Comparison of ENCODE assay signal across 20 cellular contexts in the genomic region with DNA sequence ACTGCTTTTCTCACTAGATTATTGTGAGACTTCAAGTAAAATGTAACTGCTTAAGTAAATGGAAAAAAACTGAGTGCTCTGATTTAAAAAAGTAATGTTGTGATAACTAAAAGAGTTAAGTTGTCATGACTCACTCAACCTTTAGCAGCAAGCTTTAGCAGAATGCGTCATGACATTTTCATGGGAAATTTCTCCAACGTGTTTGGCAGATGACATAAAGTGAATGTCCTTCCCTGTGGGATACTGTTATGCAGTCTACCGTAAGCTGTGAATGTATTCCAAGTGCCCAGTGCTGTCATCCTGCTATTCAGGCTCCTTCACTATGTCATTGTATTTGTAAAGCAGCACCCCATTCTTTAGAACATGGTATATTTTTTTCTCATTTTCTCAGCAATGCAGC.
DNase-seq lines count a peak whose midpoint lies in the region; TF ChIP-seq lines count a peak whose summit lies in the region.
"Had no signal": no experiment of that assay in that cellular context is flagged by ENCODE, and none has a peak within 500 bp of the region (broad histone marks: within the 10 kb centered on the region; RNA-seq: fewer than 3 reads in every experiment).

No MANE protein-coding gene starts in this region.

- H3K27me3 ChIP-seq in Karpas-422 (ENCODE audit: low read length), result no peaks in the 10 kb centered on the region
- no peaks in the 10 kb centered on the region for H3K27me3 ChIP-seq in endodermal cell (ENCODE audit: control insufficient read depth, insufficient read depth, low read length, poor library complexity, severe bottlenecking)
- H3K27me3 ChIP-seq in neural cell (ENCODE audit: insufficient read depth, low read depth, low read length), result no peaks in the 10 kb centered on the region
- no peaks in the 10 kb centered on the region for H3K27me3 ChIP-seq in MG63

- no peak for TF ChIP-seq RAD21 in neural cell (conservative IDR thresholded peaks at IDR 0.05)

- H3K9me3 ChIP-seq in Karpas-422 (ENCODE audit: low read length) (no peaks in the 10 kb centered on the region; the same call in none of the 2 replicates), endodermal cell (ENCODE audit: control insufficient read depth, low read length) (no peaks in the 10 kb centered on the region), neural cell (ENCODE audit: low read length) (no peaks in the 10 kb centered on the region), MG63 (no peaks in the 10 kb centered on the region)
- H3K9me3 ChIP-seq: HAP-1 had no signal

- peaks cover 5% of the 10 kb centered on the region for H3K36me3 Mint-ChIP-seq in endodermal cell (ENCODE audit: low read depth)
- no peaks in the 10 kb centered on the region for H3K36me3 Mint-ChIP-seq in activated CD4-positive, alpha-beta memory T cell treated with anti-CD3 and anti-CD28 coated beads, Interleukin-2, amount 10 ng/mL, durations not matched to agents 7 days and 5 days (ENCODE audit: low read depth)
- H3K36me3 Mint-ChIP-seq: CD8-positive, alpha-beta T cell; T-cell had no signal

- peaks cover 8% of the 10 kb centered on the region for H3K9me3 Mint-ChIP-seq in endodermal cell
- H3K9me3 Mint-ChIP-seq in activated CD4-positive, alpha-beta memory T cell treated with anti-CD3 and anti-CD28 coated beads, Interleukin-2, amount 10 ng/mL, durations not matched to agents 7 days and 5 days, result peaks cover 2% of the 10 kb centered on the region
- H3K9me3 Mint-ChIP-seq: CD8-positive, alpha-beta T cell had no signal

- no peaks in the 10 kb centered on the region for H3K79me2 ChIP-seq in Karpas-422 (ENCODE audit: low read length)
- H3K79me2 ChIP-seq in neural cell (replicated peaks; ENCODE audit: insufficient read depth, low read length), result no peaks in the 10 kb centered on the region

- CTCF ChIA-PET in activated CD4-positive, alpha-beta memory T cell treated with anti-CD3 and anti-CD28 coated beads, Interleukin-2, amount 10 ng/mL, durations not matched to agents 7 days and 5 days (lab: Charles Lee), result no interaction called here

- no peaks in the 10 kb centered on the region for H3F3A ChIP-seq in neural cell (ENCODE audit: insufficient read depth, low read length, poor library complexity, severe bottlenecking)

- H4K20me1 ChIP-seq in Karpas-422 (ENCODE audit: insufficient read depth, low read depth, low read length) (no peaks in the 10 kb centered on the region), neural cell (ENCODE audit: insufficient read depth) (no peaks in the 10 kb centered on the region)

- H2AFZ ChIP-seq in Karpas-422 (ENCODE audit: low read length) (peak overlapping the region; percentile 60; the same call in 1 of the 2 replicates), neural cell (ENCODE audit: low read depth, low read length) (no peak overlapping the region)

- no peaks in the 10 kb centered on the region for H3K36me3 ChIP-seq in Karpas-422 (ENCODE audit: insufficient read depth, low read length)
- no peaks in the 10 kb centered on the region for H3K36me3 ChIP-seq in endodermal cell (ENCODE audit: control insufficient read depth, insufficient read depth, low read length)
- H3K36me3 ChIP-seq in neural cell (ENCODE audit: insufficient read depth, low read length), result no peaks in the 10 kb centered on the region
- no peaks in the 10 kb centered on the region for H3K36me3 ChIP-seq in MG63
- H3K36me3 ChIP-seq: HAP-1 had no signal

- 60 to 82% methylated on average over 1 to 3 of the region's 3 CpGs for WGBS in endodermal cell (ENCODE audit: insufficient coverage in 1 of 2, insufficient read length in 1 of 2), 2 experiments

- no peak overlapping the region for H3K4me3 Mint-ChIP-seq in endodermal cell
- no peak overlapping the region for H3K4me3 Mint-ChIP-seq in activated CD4-positive, alpha-beta memory T cell treated with anti-CD3 and anti-CD28 coated beads, Interleukin-2, amount 10 ng/mL, durations not matched to agents 7 days and 5 days
- H3K4me3 Mint-ChIP-seq: CD8-positive, alpha-beta T cell; T-cell had no signal

- H3K4me1 ChIP-seq in Karpas-422 (ENCODE audit: low read length), result no peaks in the 10 kb centered on the region
- H3K4me1 ChIP-seq in endodermal cell (ENCODE audit: control insufficient read depth, insufficient read depth, low read length), result no peaks in the 10 kb centered on the region
- H3K4me1 ChIP-seq: HAP-1 had no signal

- POLR2A ChIA-PET in activated CD4-positive, alpha-beta memory T cell treated with anti-CD3 and anti-CD28 coated beads, Interleukin-2, amount 10 ng/mL, durations not matched to agents 7 days and 5 days (lab: Charles Lee), result no interaction called here

- H3K4me2 ChIP-seq in Karpas-422 (ENCODE audit: low read depth, low read length, poor library complexity, severe bottlenecking) (no peak overlapping the region), neural cell (ENCODE audit: low read length) (no peak overlapping the region)

- H3K27ac Mint-ChIP-seq in endodermal cell, result no peak overlapping the region
- H3K27ac Mint-ChIP-seq in activated CD4-positive, alpha-beta memory T cell treated with anti-CD3 and anti-CD28 coated beads, Interleukin-2, amount 10 ng/mL, durations not matched to agents 7 days and 5 days, result no peak overlapping the region
- H3K27ac Mint-ChIP-seq: CD8-positive, alpha-beta T cell; T-cell had no signal

- H3K4me1 Mint-ChIP-seq in endodermal cell, result peaks cover 8% of the 10 kb centered on the region
- no peaks in the 10 kb centered on the region for H3K4me1 Mint-ChIP-seq in activated CD4-positive, alpha-beta memory T cell treated with anti-CD3 and anti-CD28 coated beads, Interleukin-2, amount 10 ng/mL, durations not matched to agents 7 days and 5 days
- H3K4me1 Mint-ChIP-seq: T-cell had no signal

- TF ChIP-seq EP300 in neural cell (conservative IDR thresholded peaks at IDR 0.05; ENCODE audit: poor library complexity, severe bottlenecking), result peak; percentile 97

- H3K9ac ChIP-seq in Karpas-422 (ENCODE audit: low read length) (no peak overlapping the region), endodermal cell (ENCODE audit: extremely low read depth, low read length, poor library complexity, severe bottlenecking) (no peak overlapping the region), neural cell (ENCODE audit: low read length) (no peak overlapping the region)

- no peak overlapping the region for H3K27ac ChIP-seq in Karpas-422 (ENCODE audit: low read length)
- H3K27ac ChIP-seq in endodermal cell (ENCODE audit: low read depth, low read length), result peak overlapping the region; percentile 32
- peak overlapping the region; percentile 47 for H3K27ac ChIP-seq in neural cell (ENCODE audit: low read length)

- peak; percentile 58 for DNase-seq in DMS53 (lab: John Stamatoyannopoulos, UW)
- DNase-seq in Karpas-422, result no peak
- DNase-seq in endodermal cell, result no peak
- DNase-seq in DMS153 (lab: John Stamatoyannopoulos, UW), result no peak
- no peak for DNase-seq in activated CD4-positive, alpha-beta memory T cell treated with anti-CD3 and anti-CD28 coated beads, Interleukin-2, amount 10 ng/mL, durations not matched to agents 7 days and 5 days
- DNase-seq in MG63, result no peak
- DNase-seq: 8988T; AML-193; C1 segment of cervical spinal cord; CD8-positive, alpha-beta T cell; GDM1; NCI-H1105; NCI-H146; NCI-H2029; NCI-H2227 treated with DMSO at 0.1 percent for 48 hours; NCI-H510A treated with DMSO at 0.1 percent for 48 hours; NCI-H748 treated with DMSO at 0.1 percent for 48 hours; T-cell had no signal

- no peaks in the 10 kb centered on the region for H3K9me2 ChIP-seq in Karpas-422 (replicated peaks; ENCODE audit: insufficient read depth, low read length)
- no peaks in the 10 kb centered on the region for H3K9me2 ChIP-seq in neural cell (ENCODE audit: insufficient read depth, low read length)

- TF ChIP-seq CTCF in endodermal cell (conservative IDR thresholded peaks at IDR 0.05), result no peak
- no peak for TF ChIP-seq CTCF in neural cell (IDR thresholded peaks at IDR 0.05; ENCODE audit: poor library complexity, severe bottlenecking)

- H3K4me3 ChIP-seq in Karpas-422 (ENCODE audit: low read length) (no peak overlapping the region), endodermal cell (ENCODE audit: low read length) (no peak overlapping the region), neural cell (ENCODE audit: low read length) (no peak overlapping the region), MG63 (no peak overlapping the region)
- H3K4me3 ChIP-seq: HAP-1 had no signal

- no peaks in the 10 kb centered on the region for H3K27me3 Mint-ChIP-seq in endodermal cell (ENCODE audit: insufficient read depth)
- no peaks in the 10 kb centered on the region for H3K27me3 Mint-ChIP-seq in activated CD4-positive, alpha-beta memory T cell treated with anti-CD3 and anti-CD28 coated beads, Interleukin-2, amount 10 ng/mL, durations not matched to agents 7 days and 5 days
- H3K27me3 Mint-ChIP-seq: T-cell had no signal

TF ChIP-seq in neural cell, 6 proteins besides CTCF, POLR2A, EP300 and RAD21 (continues in another document):
- no peak for TF ChIP-seq SMC3 (conservative IDR thresholded peaks at IDR 0.05; ENCODE audit: poor library complexity)
- peak; percentile 90 for TF ChIP-seq POLR2AphosphoS5 (IDR thresholded peaks at IDR 0.05)
- no peak for TF ChIP-seq MXI1 (conservative IDR thresholded peaks at IDR 0.05; ENCODE audit: poor library complexity, severe bottlenecking)
- no peak for TF ChIP-seq EZH2 (IDR thresholded peaks at IDR 0.05; ENCODE audit: borderline replicate concordance, insufficient read depth, low read length, poor library complexity, severe bottlenecking)
- TF ChIP-seq TAF1 (IDR thresholded peaks at IDR 0.05; ENCODE audit: low read depth), result no peak
